Comparison of ENCODE assay signal across 8 cellular contexts in genomic region chr16:29721167-29721879, GRCh38. TPM values are rescaled to one million over a fixed set of nuclear protein-coding genes. Genes with fewer than 3 reads are reported as not detected.
DNase-seq lines count a peak whose midpoint lies in the region; ATAC-seq, FAIRE-seq and TF ChIP-seq lines count a peak whose summit lies in the region.
"Not testable (repeated sequence)": the region's sequence is repeated elsewhere in the genome, so short reads cannot be mapped to it uniquely, and the experiment has no call there.

No MANE protein-coding gene starts in this region.

- not testable (repeated sequence) for TF ChIP-seq POLR2A in upper lobe of left lung (IDR thresholded peaks at IDR 0.05)

- TF ChIP-seq CTCF in WI38 (IDR thresholded peaks at IDR 0.05; ENCODE audit: low read depth, low read length) (peak; percentile 66), bronchial epithelial cell (IDR thresholded peaks at IDR 0.05; ENCODE audit: insufficient read depth, low read length, severe bottlenecking) (peak; percentile 65), right atrium auricular region (IDR thresholded peaks at IDR 0.05) (peak; percentile 45 to 69), upper lobe of left lung (IDR thresholded peaks at IDR 0.05) (peak in 5 of 6 experiments; percentile 35 to 61 (median 55))

- not testable (repeated sequence) for H3K4me1 ChIP-seq in right atrium auricular region, upper lobe of left lung

- not testable (repeated sequence) for H3K36me3 ChIP-seq in bronchial epithelial cell (ENCODE audit: control insufficient read depth, insufficient read depth, low read length); right atrium auricular region; upper lobe of left lung

- not testable (repeated sequence) for H3K9me3 ChIP-seq in right atrium auricular region, upper lobe of left lung

- DNase-seq in DMS53 (lab: John Stamatoyannopoulos, UW): peak; percentile 75
- DNase-seq in Jurkat, Clone E6-1 (ENCODE audit: low read depth, low spot score): peak; percentile 67
- peak; percentile 89 for DNase-seq in NCI-H82 (lab: John Stamatoyannopoulos, UW)
- DNase-seq in bronchial epithelial cell (ENCODE audit: low read depth): peak; percentile 33
- DNase-seq in right atrium auricular region (ENCODE audit: low spot score): peak; percentile 83
- peak in 48 of 56 donors; percentile 4 to 84 (median 36) for DNase-seq in nucleus accumbens (lab: John Stamatoyannopoulos, UW)
- peak in 1 of 2 donors; percentile 81 for DNase-seq in upper lobe of left lung

- not testable (repeated sequence) for H3K27me3 ChIP-seq in bronchial epithelial cell (ENCODE audit: control insufficient read depth, insufficient read depth, low read length); right atrium auricular region; upper lobe of left lung

- peak overlapping the region; percentile 16; the same call in 1 of the 2 replicates for H3K4me3 ChIP-seq in Jurkat, Clone E6-1 (ENCODE audit: low read length)
- not testable (repeated sequence) for H3K4me3 ChIP-seq in WI38 (ENCODE audit: low read depth, low read length); bronchial epithelial cell (ENCODE audit: low read depth, low read length); right atrium auricular region; upper lobe of left lung

- 44 to 48% methylated on average over 19 to 24 of the region's 24 CpGs for WGBS in upper lobe of left lung, 2 donors

- not testable (repeated sequence) for FAIRE-seq in bronchial epithelial cell (lab: Jason Lieb, UNC)

- not testable (repeated sequence) for TF ChIP-seq EP300 in upper lobe of left lung (IDR thresholded peaks at IDR 0.05)

- not testable (repeated sequence) for H3K27ac ChIP-seq in right atrium auricular region, upper lobe of left lung

- ATAC-seq in upper lobe of left lung (ENCODE audit: low FRiP score in 2 of 2): peak in 1 of 2 donors; percentile 86

RNA-seq across cellular contexts. Expression of gene C16orf54, which starts 24.5 kb away (rescaled TPM):
- polyA plus RNA-seq in Jurkat, Clone E6-1 (2012; ENCODE audit: insufficient read depth, insufficient read length): 6.1 TPM
- not detected in 2 replicates for total RNA-seq in bronchial epithelial cell
- under 1 TPM; 0.52 to 0.90 TPM for total RNA-seq in right atrium auricular region
- 10 to 100 TPM in 3 of 6 donors, 1 to 10 TPM in 3; 2.4 to 17.3 (median 7.5) TPM for total RNA-seq in upper lobe of left lung

RNA-seq across cellular contexts. Expression of gene QPRT, which starts 42.3 kb away (rescaled TPM):
- polyA plus RNA-seq in Jurkat, Clone E6-1 (2012; ENCODE audit: insufficient read depth, insufficient read length): 39.9 TPM
- total RNA-seq in bronchial epithelial cell (under 0.01 and 0.79 TPM in 2 replicates), right atrium auricular region (10 to 100 TPM; 18.3 to 38.2 TPM), upper lobe of left lung (10 to 100 TPM in 3 of 6 donors, 1 to 10 TPM in 3; 4.8 to 17.8 (median 9.8) TPM)

RNA-seq across cellular contexts. Expression of gene ZG16, which starts 56.7 kb away (rescaled TPM):
- not detected for polyA plus RNA-seq in Jurkat, Clone E6-1 (2012; ENCODE audit: insufficient read depth, insufficient read length)
- total RNA-seq in bronchial epithelial cell: not detected in 2 replicates
- total RNA-seq in right atrium auricular region: not detected
- total RNA-seq in upper lobe of left lung: under 1 TPM in 1 of 6 donors, not detected in 5; 0.11 TPM

RNA-seq across cellular contexts. Expression of gene SPN, which starts 58.3 kb away (rescaled TPM):
- 65.0 TPM for polyA plus RNA-seq in Jurkat, Clone E6-1 (2012; ENCODE audit: insufficient read depth, insufficient read length)
- total RNA-seq in bronchial epithelial cell (not detected in 2 replicates), right atrium auricular region (1 to 10 TPM; 3.7 to 4.5 TPM), upper lobe of left lung (100 to 1,000 TPM in 1 of 6 donors, 10 to 100 TPM in 5; 16.8 to 112 (median 39.7) TPM)
